In genomic region chr15:65916664-65917406, GRCh38 we compare ENCODE assay signal across 8 cellular contexts. TPM values are rescaled to one million over a fixed set of nuclear protein-coding genes. Genes with fewer than 3 reads are reported as not detected.
DNase-seq lines count a peak whose midpoint lies in the region; ATAC-seq and TF ChIP-seq lines count a peak whose summit lies in the region.

No MANE protein-coding gene starts in this region.

- no peak overlapping the region for H3K27ac ChIP-seq in SK-N-SH (ENCODE audit: low read depth in 2 of 2, low read length in 1 of 2)
- H3K27ac ChIP-seq in Karpas-422 (ENCODE audit: low read length) = no peak overlapping the region

- no peaks in the 10 kb centered on the region for H3K27me3 Mint-ChIP-seq in memory B cell
- no peaks in the 10 kb centered on the region for H3K27me3 Mint-ChIP-seq in stimulated activated naive CD8-positive, alpha-beta T cell treated with anti-CD3 and anti-CD28 coated beads, Interleukin-15, amount 100 ng/mL, for 72 hours

- H3K9me2 ChIP-seq in SK-N-SH (no peaks in the 10 kb centered on the region), Karpas-422 (replicated peaks; ENCODE audit: insufficient read depth, low read length) (no peaks in the 10 kb centered on the region)

- H3K79me2 ChIP-seq in SK-N-SH (ENCODE audit: insufficient read depth) (no peaks in the 10 kb centered on the region), Karpas-422 (ENCODE audit: low read length) (no peaks in the 10 kb centered on the region)

- peaks cover 0 to 9% of the 10 kb centered on the region in 2 experiments for H3K36me3 ChIP-seq in SK-N-SH (replicated peaks in 1 of 2; ENCODE audit: control insufficient read depth in 1 of 2, insufficient read depth in 2 of 2, low read length in 1 of 2)
- H3K36me3 ChIP-seq in Karpas-422 (ENCODE audit: insufficient read depth, low read length) = no peaks in the 10 kb centered on the region

- no peak overlapping the region for H3K4me3 ChIP-seq in SK-N-SH (ENCODE audit: low read depth in 2 of 2, low read length in 1 of 2)
- no peak overlapping the region for H3K4me3 ChIP-seq in Karpas-422 (ENCODE audit: low read length)

- H3K36me3 Mint-ChIP-seq in memory B cell = no peaks in the 10 kb centered on the region

- no peaks in the 10 kb centered on the region for H4K20me1 ChIP-seq in SK-N-SH (ENCODE audit: insufficient read depth)
- H4K20me1 ChIP-seq in Karpas-422 (ENCODE audit: insufficient read depth, low read depth, low read length) = no peaks in the 10 kb centered on the region

- DNase-seq in DMS53 (lab: John Stamatoyannopoulos, UW) (peak; percentile 90), SK-N-SH (peak; percentile 91), dermis microvascular lymphatic vessel endothelial cell (ENCODE audit: low read depth in 2 of 2) (peak; percentile 27 to 67), memory B cell (ENCODE audit: low spot score in 2 of 2) (peak; percentile 48 to 62), Karpas-422 (no peak)
- peak; percentile 59 to 74 for DNase-seq in stimulated activated naive CD8-positive, alpha-beta T cell treated with anti-CD3 and anti-CD28 coated beads, Interleukin-15, amount 100 ng/mL, for 72 hours

- TF ChIP-seq CTCF in SK-N-SH (IDR thresholded peaks at IDR 0.05) = peak; percentile 61

- ATAC-seq in GM19025 (IDR thresholded peaks at IDR 0.05; ENCODE audit: low read depth, unreplicated experiment) = peak; percentile 39
- peak; percentile 33 for ATAC-seq in HG03139 (IDR thresholded peaks at IDR 0.05; ENCODE audit: unreplicated experiment)
- peak; percentile 88 for ATAC-seq in memory B cell (ENCODE audit: low read depth)
- ATAC-seq in stimulated activated naive CD8-positive, alpha-beta T cell treated with anti-CD3 and anti-CD28 coated beads, Interleukin-15, amount 100 ng/mL, for 72 hours = peak; percentile 99

- H3K27me3 ChIP-seq in SK-N-SH (ENCODE audit: insufficient read depth) = no peaks in the 10 kb centered on the region
- H3K27me3 ChIP-seq in Karpas-422 (ENCODE audit: low read length) = no peaks in the 10 kb centered on the region

- H3K9me3 ChIP-seq in SK-N-SH (no peaks in the 10 kb centered on the region), Karpas-422 (ENCODE audit: low read length) (no peaks in the 10 kb centered on the region)

- peak; percentile 97 for TF ChIP-seq RAD21 in SK-N-SH (IDR thresholded peaks at IDR 0.05; ENCODE audit: low read length)

- no peak overlapping the region for H3K4me2 ChIP-seq in SK-N-SH
- H3K4me2 ChIP-seq in Karpas-422 (ENCODE audit: low read depth, low read length, poor library complexity, severe bottlenecking) = no peak overlapping the region

- H3F3A ChIP-seq in SK-N-SH (replicated peaks; ENCODE audit: insufficient read depth) = no peaks in the 10 kb centered on the region

- H3K4me3 Mint-ChIP-seq in memory B cell = peak overlapping the region; percentile 71
- peak overlapping the region; percentile 54 to 76 for H3K4me3 Mint-ChIP-seq in stimulated activated naive CD8-positive, alpha-beta T cell treated with anti-CD3 and anti-CD28 coated beads, Interleukin-15, amount 100 ng/mL, for 72 hours

- no peaks in the 10 kb centered on the region for H3K9me3 Mint-ChIP-seq in memory B cell
- no peaks in the 10 kb centered on the region for H3K9me3 Mint-ChIP-seq in stimulated activated naive CD8-positive, alpha-beta T cell treated with anti-CD3 and anti-CD28 coated beads, Interleukin-15, amount 100 ng/mL, for 72 hours

- peaks cover 61% of the 10 kb centered on the region for H3K4me1 Mint-ChIP-seq in memory B cell
- peaks cover 52% of the 10 kb centered on the region for H3K4me1 Mint-ChIP-seq in stimulated activated naive CD8-positive, alpha-beta T cell treated with anti-CD3 and anti-CD28 coated beads, Interleukin-15, amount 100 ng/mL, for 72 hours

- H3K27ac Mint-ChIP-seq in memory B cell = peak overlapping the region; percentile 92
- H3K27ac Mint-ChIP-seq in stimulated activated naive CD8-positive, alpha-beta T cell treated with anti-CD3 and anti-CD28 coated beads, Interleukin-15, amount 100 ng/mL, for 72 hours = peak overlapping the region; percentile 63 to 87

- POLR2A ChIA-PET in SK-N-SH (lab: Yijun Ruan, JAX) = interaction anchor here (0.6 to 0.8 kb wide), 2 partner anchors 15 to 332 kb away, joined by 3 read pairs; no protein-coding TSS in a partner anchor

- peaks cover 0 to 23% of the 10 kb centered on the region in 2 experiments; a peak in 1 of 4 replicates for H3K4me1 ChIP-seq in SK-N-SH (ENCODE audit: control insufficient read depth in 1 of 2, insufficient read depth in 2 of 2, low read depth in 1 of 2, low read length in 1 of 2)
- H3K4me1 ChIP-seq in Karpas-422 (ENCODE audit: low read length) = peaks cover 73% of the 10 kb centered on the region

- H3K9ac ChIP-seq in SK-N-SH (no peak overlapping the region), Karpas-422 (ENCODE audit: low read length) (no peak overlapping the region)

- CTCF ChIA-PET in SK-N-SH (lab: Yijun Ruan, JAX) = interaction anchor here (0.5 to 4.1 kb wide), 55 partner anchors 9 to 650 kb away, joined by 3 to 40 read pairs (median 4); partner anchors contain the start of gene SNAPC5

- no peak overlapping the region for H2AFZ ChIP-seq in SK-N-SH (ENCODE audit: low read depth)
- H2AFZ ChIP-seq in Karpas-422 (ENCODE audit: low read length) = no peak overlapping the region

- no peak for TF ChIP-seq EP300 in SK-N-SH (IDR thresholded peaks at IDR 0.05; ENCODE audit: borderline replicate concordance in 1 of 2, low read depth in 1 of 2, low read length in 1 of 2)

- WGBS in SK-N-SH (ENCODE audit: low lambda C conversion rate) = 48% methylated on average over 7 of the region's 16 CpGs

TF ChIP-seq in SK-N-SH, 30 proteins besides CTCF, POLR2A, EP300 and RAD21:
- TF ChIP-seq SMC3 (IDR thresholded peaks at IDR 0.05; ENCODE audit: low read depth, low read length) = peak; percentile 87
- 0 out of 2 replicates have a peak, but pooled peaks have one; percentile 31 for TF ChIP-seq MXI1 (IDR thresholded peaks at IDR 0.05; ENCODE audit: low read depth, low read length)
- peak; percentile 30 for TF ChIP-seq CHD2 (IDR thresholded peaks at IDR 0.05; ENCODE audit: low read length, partially characterized antibody)
- no peak for TF ChIP-seq EZH2phosphoT487 (IDR thresholded peaks at IDR 0.05; ENCODE audit: borderline replicate concordance, low read depth)
- no peak for TF ChIP-seq ZBTB33 (IDR thresholded peaks at IDR 0.05; ENCODE audit: borderline replicate concordance, low read depth)

RNA-seq across cellular contexts. Expression of gene RAB11A, which starts 47.5 kb away (rescaled TPM):
- 293 and 352 TPM in 2 replicates for polyA plus RNA-seq in SK-N-SH (2012; rRNA removed)
- polyA plus RNA-seq in SK-N-SH (2012; cell fraction: cytosol; rRNA removed) = 463 and 510 TPM in 2 replicates
- polyA plus RNA-seq in SK-N-SH (2012; cell fraction: nucleus; rRNA removed) = 125 and 166 TPM in 2 replicates
- 126 and 278 TPM in 2 replicates for total RNA-seq in dermis microvascular lymphatic vessel endothelial cell
- total RNA-seq in Karpas-422 (2014; rRNA removed; shearing (Covaris generic); ENCODE audit: low replicate concordance) = 187 and 230 TPM in 2 replicates

Comparison
In these comparisons a context has a peak if more than half of its experiments do, and no peak if none do; other contexts are left out.
1. ATAC-seq: peak in every context shown above with its lines; median percentile 99 in stimulated activated naive CD8-positive, alpha-beta T cell treated with anti-CD3 and anti-CD28 coated beads, Interleukin-15, amount 100 ng/mL, for 72 hours; 88 in memory B cell; 39 in GM19025; 33 in HG03139.